Comparison of ENCODE assay signal across 11 cellular contexts in the genomic region with DNA sequence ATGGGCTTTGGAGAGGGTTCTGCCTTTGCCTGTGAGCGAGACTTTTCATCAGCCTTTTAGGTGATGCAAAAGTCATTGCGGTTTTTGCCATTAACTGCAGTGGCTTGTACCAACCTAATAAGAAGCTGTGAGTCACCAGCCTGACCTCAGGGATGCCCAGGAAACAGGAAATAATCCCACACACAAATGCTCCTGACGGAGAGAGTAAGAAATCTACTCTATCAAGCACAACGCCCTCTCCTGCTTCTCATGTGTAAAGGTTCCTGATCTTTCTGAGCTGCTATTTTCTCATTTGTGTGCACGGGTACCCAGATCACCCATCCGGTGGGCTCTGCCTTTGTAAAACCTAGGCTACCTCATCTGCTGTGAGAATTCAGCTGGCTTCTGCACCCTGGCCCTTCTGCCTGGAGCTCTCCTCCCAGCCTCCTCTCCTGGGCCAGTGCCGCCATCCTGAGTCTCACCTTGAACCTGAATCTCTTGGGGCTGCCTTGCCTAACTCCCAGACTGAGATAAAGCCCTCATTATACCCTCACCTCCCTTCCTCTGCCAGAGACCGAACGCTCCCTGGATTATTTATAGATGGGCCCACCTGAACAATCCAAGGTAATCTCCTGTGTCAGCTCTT.
DNase-seq lines count a peak whose midpoint lies in the region; ATAC-seq and TF ChIP-seq lines count a peak whose summit lies in the region.
"Had no signal": no experiment of that assay in that cellular context is flagged by ENCODE, and none has a peak within 500 bp of the region (broad histone marks: within the 10 kb centered on the region; RNA-seq: fewer than 3 reads in every experiment).

No MANE protein-coding gene starts in this region.

- intact Hi-C loops in IMR-90 (cut with micrococcal nuclease) = no loop called here

- peak overlapping the region; percentile 74 for H2AFZ ChIP-seq in IMR-90 (replicated peaks; ENCODE audit: low read length, poor library complexity)

- H3K4me2 ChIP-seq in IMR-90 (ENCODE audit: low read depth, low read length) = no peak overlapping the region

- peak overlapping the region; percentile 30 for H3K4ac ChIP-seq in IMR-90 (ENCODE audit: low read depth, low read length)

- H3K4me1 ChIP-seq in IMR-90 (ENCODE audit: control insufficient read depth, insufficient read depth, low read length) = 0 out of 2 replicates have a peak, but pooled peaks cover 1% of the 10 kb centered on the region

- no peak overlapping the region for H3K18ac ChIP-seq in IMR-90 (ENCODE audit: low read depth, low read length)

- H4K91ac ChIP-seq in IMR-90 (ENCODE audit: insufficient read depth, low read depth, low read length) = 0 out of 2 replicates have a peak overlapping the region, but pooled peaks have one; percentile 20

- no TSS peak for BruUV-seq in IMR-90 (replicated peaks; lab: Mats Ljungman, UMichigan)

- H3K27me3 ChIP-seq in IMR-90 (ENCODE audit: control insufficient read depth, insufficient read depth, low read length) (peaks cover 5% of the 10 kb centered on the region), kidney epithelial cell (ENCODE audit: control insufficient read depth, insufficient read depth, low read length) (no peaks in the 10 kb centered on the region)

- H3K14ac ChIP-seq in IMR-90 (replicated peaks; ENCODE audit: low read depth, low read length) = no peak overlapping the region

- H3K36me3 ChIP-seq in IMR-90 (ENCODE audit: control insufficient read depth, insufficient read depth, low read length) (no peaks in the 10 kb centered on the region), kidney epithelial cell (ENCODE audit: control insufficient read depth, insufficient read depth, low read length) (no peaks in the 10 kb centered on the region)

- H3K4me3 ChIP-seq in IMR-90 (ENCODE audit: insufficient read depth, low read depth, low read length) = no peak overlapping the region
- no peak overlapping the region for H3K4me3 ChIP-seq in WI38 (ENCODE audit: low read depth, low read length)
- no peak overlapping the region for H3K4me3 ChIP-seq in kidney epithelial cell (ENCODE audit: low read depth, low read length)

- H2BK120ac ChIP-seq in IMR-90 (ENCODE audit: low read depth, low read length) = no peak overlapping the region

- dilution Hi-C loops in IMR-90 (cut with HindIII; ENCODE audit: low sequenced_read_pairs, unreplicated experiment) = no loop called here

- no peaks in the 10 kb centered on the region for H4K20me1 ChIP-seq in IMR-90 (ENCODE audit: insufficient read depth, low read length)

- 21% methylated on average over 2 of the region's 9 CpGs; no CpG with 5 or more reads in 1 of the 2 experiments for WGBS in IMR-90 (ENCODE audit: extremely low coverage in 2 of 2, insufficient read length in 1 of 2), 2 experiments

- H2BK15ac ChIP-seq in IMR-90 (ENCODE audit: low read depth, low read length) = 0 out of 3 replicates have a peak overlapping the region, but pooled peaks have one; percentile 23

- in situ Hi-C loops in IMR-90 (cut with MboI; ENCODE audit: low sequenced_read_pairs) = no loop called here

- H4K8ac ChIP-seq in IMR-90 (ENCODE audit: low read depth in 2 of 2, low read length in 2 of 2) = no peak overlapping the region

- POLR2A ChIA-PET in IMR-90 (lab: Charles Lee; ENCODE audit: unreplicated experiment) = interaction anchor here (0.6 to 1.0 kb wide), 2 partner anchors 66 to 440 kb away, joined by 3 to 5 read pairs; no protein-coding TSS in a partner anchor

- H2AK5ac ChIP-seq in IMR-90 (ENCODE audit: low read depth, low read length) = peak overlapping the region; percentile 64; the same call in 1 of the 2 replicates

- H2AK9ac ChIP-seq in IMR-90 (replicated peaks; ENCODE audit: low read depth, low read length, poor library complexity) = peak overlapping the region; percentile 7

- DNase-seq in AG08395 (ENCODE audit: low spot score) = peak; percentile 63
- DNase-seq in IMR-90 = peak; percentile 88
- DNase-seq in kidney epithelial cell (ENCODE audit: low read depth) = peak; percentile 98
- DNase-seq in activated CD4-positive, alpha-beta T cell treated with anti-CD3 and anti-CD28 coated beads for 4 hours = no peak
- no peak for DNase-seq in activated T-cell treated with anti-CD3 and anti-CD28 coated beads, Interleukin-2, amount 50 U/mL, for 1 hour
- DNase-seq: activated CD8-positive, alpha-beta memory T cell treated with anti-CD3 and anti-CD28 coated beads for 24 hours; DND-41; NCI-H187 treated with DMSO at 0.1 percent for 48 hours had no signal

- no peak overlapping the region for H4K5ac ChIP-seq in IMR-90 (ENCODE audit: low read depth, low read length)

- H3K9me3 ChIP-seq in IMR-90 (ENCODE audit: control insufficient read depth, insufficient read depth, low read length) = no peaks in the 10 kb centered on the region

- no peaks in the 10 kb centered on the region for H3K9me1 ChIP-seq in IMR-90 (ENCODE audit: insufficient read depth, low read length)

- no peak overlapping the region for H2BK5ac ChIP-seq in IMR-90 (ENCODE audit: low read depth, low read length, poor library complexity, severe bottlenecking)

- TF ChIP-seq CTCF in IMR-90 (conservative IDR thresholded peaks at IDR 0.05; ENCODE audit: low read depth, low read length) = peak; percentile 59
- TF ChIP-seq CTCF in WI38 (IDR thresholded peaks at IDR 0.05; ENCODE audit: low read depth, low read length) = peak; percentile 5; the same call in 1 of the 2 replicates
- peak; percentile 60 for TF ChIP-seq CTCF in kidney epithelial cell (IDR thresholded peaks at IDR 0.05; ENCODE audit: insufficient read depth, low read length, poor library complexity, severe bottlenecking)

- H3K56ac ChIP-seq in IMR-90 (ENCODE audit: extremely low read depth, insufficient read depth, low read length) = no peak overlapping the region

- no peaks in the 10 kb centered on the region for H3K79me1 ChIP-seq in IMR-90 (ENCODE audit: low read depth in 1 of 2, low read length in 2 of 2)

- TF ChIP-seq RAD21 in IMR-90 (IDR thresholded peaks at IDR 0.05; ENCODE audit: low read length) = peak; percentile 74

- peak; percentile 79 for ATAC-seq in IMR-90 (ENCODE audit: low read depth)
- ATAC-seq in HG03342 (IDR thresholded peaks at IDR 0.05; ENCODE audit: unreplicated experiment) = no peak
- ATAC-seq in GM21717 (IDR thresholded peaks at IDR 0.05; ENCODE audit: unreplicated experiment) = no peak

- H3K27ac ChIP-seq in IMR-90 (ENCODE audit: insufficient read depth, low read length) = no peak overlapping the region; the same call in 1 of the 2 replicates

- no peak overlapping the region for H3K9ac ChIP-seq in IMR-90 (ENCODE audit: low read depth, low read length)

- H3K23ac ChIP-seq in IMR-90 (ENCODE audit: low read depth, low read length) = no peak overlapping the region

- TF ChIP-seq POLR2A in IMR-90 (IDR thresholded peaks at IDR 0.05; ENCODE audit: low read depth, low read length) = no peak

- no peak overlapping the region for H2BK20ac ChIP-seq in IMR-90 (ENCODE audit: low read depth, low read length)

- CTCF ChIA-PET in IMR-90 (lab: Yijun Ruan, JAX) = interaction anchor here (0.6 to 1.0 kb wide), 3 partner anchors 11 to 453 kb away, joined by 3 to 5 read pairs (median 4); no protein-coding TSS in a partner anchor

TF ChIP-seq in IMR-90, 13 proteins besides CTCF, POLR2A, EP300 and RAD21:
- TF ChIP-seq CHD1 (IDR thresholded peaks at IDR 0.05; ENCODE audit: low read depth, low read length) = no peak
- TF ChIP-seq RCOR1 (IDR thresholded peaks at IDR 0.05; ENCODE audit: insufficient replicate concordance, low read length) = no peak
- TF ChIP-seq BHLHE40 (IDR thresholded peaks at IDR 0.05; ENCODE audit: low read depth, low read length) = no peak
- TF ChIP-seq NFE2L2 (IDR thresholded peaks at IDR 0.05; ENCODE audit: low read depth, low read length) = no peak
- TF ChIP-seq SMC3 (IDR thresholded peaks at IDR 0.05; ENCODE audit: low read depth, low read length) = peak; percentile 75
- TF ChIP-seq MAFK (IDR thresholded peaks at IDR 0.05; ENCODE audit: low read depth, low read length) = no peak
- peak; percentile 61; the same call in 1 of the 2 replicates for TF ChIP-seq FOS (IDR thresholded peaks at IDR 0.05; ENCODE audit: low read depth, low read length)
- TF ChIP-seq, protein P1, sequence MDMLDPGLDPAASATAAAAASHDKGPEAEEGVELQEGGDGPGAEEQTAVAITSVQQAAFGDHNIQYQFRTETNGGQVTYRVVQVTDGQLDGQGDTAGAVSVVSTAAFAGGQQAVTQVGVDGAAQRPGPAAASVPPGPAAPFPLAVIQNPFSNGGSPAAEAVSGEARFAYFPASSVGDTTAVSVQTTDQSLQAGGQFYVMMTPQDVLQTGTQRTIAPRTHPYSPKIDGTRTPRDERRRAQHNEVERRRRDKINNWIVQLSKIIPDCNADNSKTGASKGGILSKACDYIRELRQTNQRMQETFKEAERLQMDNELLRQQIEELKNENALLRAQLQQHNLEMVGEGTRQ (IDR thresholded peaks at IDR 0.05; ENCODE audit: low read depth, low read length) = no peak
- peak; percentile 32; the same call in 1 of the 2 replicates for TF ChIP-seq CEBPB (IDR thresholded peaks at IDR 0.05; ENCODE audit: low read depth, low read length)
- TF ChIP-seq MAZ (IDR thresholded peaks at IDR 0.05; ENCODE audit: borderline replicate concordance, low read depth, low read length) = no peak
- TF ChIP-seq RFX5 (IDR thresholded peaks at IDR 0.05; ENCODE audit: low read depth, low read length) = no peak
- no peak for TF ChIP-seq MXI1 (IDR thresholded peaks at IDR 0.05; ENCODE audit: borderline replicate concordance, low read depth, low read length)
- TF ChIP-seq, protein P2, sequence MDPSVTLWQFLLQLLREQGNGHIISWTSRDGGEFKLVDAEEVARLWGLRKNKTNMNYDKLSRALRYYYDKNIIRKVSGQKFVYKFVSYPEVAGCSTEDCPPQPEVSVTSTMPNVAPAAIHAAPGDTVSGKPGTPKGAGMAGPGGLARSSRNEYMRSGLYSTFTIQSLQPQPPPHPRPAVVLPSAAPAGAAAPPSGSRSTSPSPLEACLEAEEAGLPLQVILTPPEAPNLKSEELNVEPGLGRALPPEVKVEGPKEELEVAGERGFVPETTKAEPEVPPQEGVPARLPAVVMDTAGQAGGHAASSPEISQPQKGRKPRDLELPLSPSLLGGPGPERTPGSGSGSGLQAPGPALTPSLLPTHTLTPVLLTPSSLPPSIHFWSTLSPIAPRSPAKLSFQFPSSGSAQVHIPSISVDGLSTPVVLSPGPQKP (IDR thresholded peaks at IDR 0.05; ENCODE audit: borderline replicate concordance, low read depth, low read length) = no peak
TF ChIP-seq in IMR-90: peak in this region for 3.

Comparison
In these comparisons a context has a peak if more than half of its experiments do, and no peak if none do; other contexts are left out.
1. DNase-seq: peak in AG08395 (single experiment), IMR-90 (single experiment) and kidney epithelial cell (single experiment); none in activated CD4-positive, alpha-beta T cell treated with anti-CD3 and anti-CD28 coated beads for 4 hours (0 of 2) and activated T-cell treated with anti-CD3 and anti-CD28 coated beads, Interleukin-2, amount 50 U/mL, for 1 hour (single experiment).
2. CTCF ChIP-seq: peak in every context shown above with its lines; median percentile 60 in kidney epithelial cell; 59 in IMR-90; 5 in WI38.